In genomic region chr7:124879771-124880170, GRCh38 we compare ENCODE assay signal across 27 cellular contexts.
"Had no signal": no experiment of that assay in that cellular context is flagged by ENCODE, and none has a peak within 500 bp of the region (broad histone marks: within the 10 kb centered on the region; RNA-seq: fewer than 3 reads in every experiment).

No MANE protein-coding gene starts in this region.

- FAIRE-seq: pancreas, small intestine, urothelium cell line had no signal

- H3K9me3 ChIP-seq: neutrophil, pancreas, psoas muscle, right lobe of liver, sigmoid colon, stomach, thoracic aorta, thyroid gland, tibial nerve, upper lobe of left lung, vagina had no signal

- H3K4me1 ChIP-seq: pancreas, psoas muscle, right lobe of liver, sigmoid colon, stomach, thyroid gland, tibial nerve, upper lobe of left lung, vagina had no signal

- ATAC-seq: naive thymus-derived CD8-positive, alpha-beta T cell; natural killer cell treated with Interleukin-12 subunit alpha and Interleukin-12 subunit beta and Interleukin-15 and Interleukin-18, amount 100 ng/mL, for 72 hours; pancreas; psoas muscle; right cardiac atrium; right lobe of liver; stimulated activated effector memory CD8-positive, alpha-beta T cell treated with anti-CD3 and anti-CD28 coated beads, Interleukin-12 subunit alpha, Interleukin-12 subunit beta, amount 100 ng/mL, for 72 hours; stimulated activated naive B cell treated with anti-CD40 and anti-IgM and Interleukin-4, amounts not matched to agents 10 μg/mL and 1 μg/mL and 100 μg/mL, for 72 hours had no signal

- H3K27ac ChIP-seq: neutrophil, pancreas, psoas muscle, right lobe of liver, sigmoid colon, stomach, thoracic aorta, thyroid gland, tibial nerve, upper lobe of left lung, vagina had no signal

- H3K4me3 ChIP-seq: pancreas, psoas muscle, right lobe of liver, sigmoid colon, stomach, thoracic aorta, thyroid gland, tibial nerve, upper lobe of left lung, vagina had no signal

- DNase-seq: naive thymus-derived CD8-positive, alpha-beta T cell; nephron progenitor cell; nucleus accumbens; pancreas; posterior cingulate gyrus; psoas muscle; right cardiac atrium; right lobe of liver; sigmoid colon; small intestine; stimulated activated CD4-positive, alpha-beta T cell treated with anti-CD3 and anti-CD28 coated beads, Interleukin-15, amount 100 ng/mL, for 24 hours; stimulated activated CD4-positive, alpha-beta T cell treated with anti-CD3 and anti-CD28 coated beads, Interleukin-2, amount 100 ng/mL, for 24 hours; stimulated activated CD4-positive, alpha-beta T cell treated with anti-CD3 and anti-CD28 coated beads, Interleukin-2, amount 100 ng/mL, for 48 hours; stimulated activated CD4-positive, alpha-beta T cell treated with anti-CD3 and anti-CD28 coated beads, Interleukin-4, amount 100 ng/mL, for 24 hours; stimulated activated naive B cell treated with anti-CD40 and anti-IgM and Interleukin-4, amounts not matched to agents 10 μg/mL and 1 μg/mL and 100 μg/mL, for 72 hours; stimulated activated naive CD4-positive, alpha-beta T cell treated with Interleukin-2 at 50 U/mL for 16 hours; stomach; thyroid gland; trophoblast cell; upper lobe of left lung had no signal

- H3K27me3 ChIP-seq: neutrophil, pancreas, right lobe of liver, sigmoid colon, stomach, thyroid gland, tibial nerve, upper lobe of left lung, vagina had no signal

- H3K36me3 ChIP-seq: neutrophil, pancreas, right lobe of liver, sigmoid colon, stomach, thoracic aorta, thyroid gland, upper lobe of left lung, vagina had no signal
